ENCODE assay signal across 24 cellular contexts in genomic region chr9:95276395-95276954, GRCh38. TPM values are rescaled to one million over a fixed set of nuclear protein-coding genes. Genes with fewer than 3 reads are reported as not detected.
A peak's percentile ranks its signal among the peaks of the same experiment; 100 is the strongest.
DNase-seq lines count a peak whose midpoint lies in the region; ATAC-seq and TF ChIP-seq lines count a peak whose summit lies in the region.
"Had no signal": no experiment of that assay in that cellular context is flagged by ENCODE, and none has a peak within 500 bp of the region (broad histone marks: within the 10 kb centered on the region; RNA-seq: fewer than 3 reads in every experiment).

No MANE protein-coding gene starts in this region.

- no peaks in the 10 kb centered on the region for H3K4me1 ChIP-seq in sigmoid colon

- 75 to 92% methylated on average over 8 of the region's 8 CpGs for WGBS in sigmoid colon, 2 donors

- peaks cover 13% of the 10 kb centered on the region for H3K4me1 Mint-ChIP-seq in activated CD8-positive, alpha-beta T cell treated with anti-CD3 and anti-CD28 coated beads for 36 hours (ENCODE audit: low read depth)
- H3K4me1 Mint-ChIP-seq in activated CD8-positive, alpha-beta T cell treated with anti-CD3 and anti-CD28 coated beads, Interleukin-2, amount 10 ng/mL, durations not matched to agents 7 days and 5 days (ENCODE audit: low read depth) = peaks cover 10% of the 10 kb centered on the region
- peaks cover 22% of the 10 kb centered on the region for H3K4me1 Mint-ChIP-seq in activated naive CD8-positive, alpha-beta T cell treated with anti-CD3 and anti-CD28 coated beads, Interleukin-2, amount 50 U/mL, for 24 hours
- peaks cover 22% of the 10 kb centered on the region for H3K4me1 Mint-ChIP-seq in activated naive CD8-positive, alpha-beta T cell treated with anti-CD3 and anti-CD28 coated beads for 36 hours
- H3K4me1 Mint-ChIP-seq in activated T-helper 17 cell treated with anti-CD3 and anti-CD28 coated beads, Interleukin-2, amount 50 U/mL, for 72 hours = no peaks in the 10 kb centered on the region
- H3K4me1 Mint-ChIP-seq in activated CD4-positive, alpha-beta memory T cell treated with anti-CD3 and anti-CD28 coated beads, Interleukin-2, amount 10 ng/mL, durations not matched to agents 7 days and 5 days = peaks cover 2% of the 10 kb centered on the region
- H3K4me1 Mint-ChIP-seq: H9 had no signal

- H3K27ac Mint-ChIP-seq in activated CD8-positive, alpha-beta T cell treated with anti-CD3 and anti-CD28 coated beads for 36 hours = no peak overlapping the region
- no peak overlapping the region for H3K27ac Mint-ChIP-seq in activated CD8-positive, alpha-beta T cell treated with anti-CD3 and anti-CD28 coated beads, Interleukin-2, amount 10 ng/mL, durations not matched to agents 7 days and 5 days
- H3K27ac Mint-ChIP-seq in activated naive CD8-positive, alpha-beta T cell treated with anti-CD3 and anti-CD28 coated beads, Interleukin-2, amount 50 U/mL, for 24 hours = no peak overlapping the region
- H3K27ac Mint-ChIP-seq in activated naive CD8-positive, alpha-beta T cell treated with anti-CD3 and anti-CD28 coated beads for 36 hours = no peak overlapping the region
- no peak overlapping the region for H3K27ac Mint-ChIP-seq in activated T-helper 17 cell treated with anti-CD3 and anti-CD28 coated beads, Interleukin-2, amount 50 U/mL, for 72 hours
- no peak overlapping the region for H3K27ac Mint-ChIP-seq in activated CD4-positive, alpha-beta memory T cell treated with anti-CD3 and anti-CD28 coated beads, Interleukin-2, amount 10 ng/mL, durations not matched to agents 7 days and 5 days
- H3K27ac Mint-ChIP-seq: CD4-positive, alpha-beta memory T cell; H9 had no signal

- no peaks in the 10 kb centered on the region for H3K36me3 ChIP-seq in sigmoid colon
- H3K36me3 ChIP-seq: BLaER1, MG63 had no signal

- TF ChIP-seq CTCF in activated CD8-positive, alpha-beta T cell treated with anti-CD3 and anti-CD28 coated beads for 36 hours (IDR thresholded peaks at IDR 0.05) = no peak
- TF ChIP-seq CTCF in sigmoid colon (IDR thresholded peaks at IDR 0.05) = no peak

- H3K27me3 ChIP-seq in sigmoid colon = no peaks in the 10 kb centered on the region
- H3K27me3 ChIP-seq: BLaER1, MG63 had no signal

- no peaks in the 10 kb centered on the region for H3K27me3 Mint-ChIP-seq in activated CD8-positive, alpha-beta T cell treated with anti-CD3 and anti-CD28 coated beads for 36 hours
- no peaks in the 10 kb centered on the region for H3K27me3 Mint-ChIP-seq in activated CD8-positive, alpha-beta T cell treated with anti-CD3 and anti-CD28 coated beads, Interleukin-2, amount 10 ng/mL, durations not matched to agents 7 days and 5 days (ENCODE audit: low read depth)
- H3K27me3 Mint-ChIP-seq in activated naive CD8-positive, alpha-beta T cell treated with anti-CD3 and anti-CD28 coated beads, Interleukin-2, amount 50 U/mL, for 24 hours = no peaks in the 10 kb centered on the region
- H3K27me3 Mint-ChIP-seq in activated naive CD8-positive, alpha-beta T cell treated with anti-CD3 and anti-CD28 coated beads for 36 hours = no peaks in the 10 kb centered on the region
- H3K27me3 Mint-ChIP-seq in activated T-helper 17 cell treated with anti-CD3 and anti-CD28 coated beads, Interleukin-2, amount 50 U/mL, for 72 hours = no peaks in the 10 kb centered on the region
- H3K27me3 Mint-ChIP-seq in activated CD4-positive, alpha-beta memory T cell treated with anti-CD3 and anti-CD28 coated beads, Interleukin-2, amount 10 ng/mL, durations not matched to agents 7 days and 5 days = peaks cover 2% of the 10 kb centered on the region
- H3K27me3 Mint-ChIP-seq: CD4-positive, alpha-beta memory T cell had no signal

- H3K36me3 Mint-ChIP-seq in activated CD8-positive, alpha-beta T cell treated with anti-CD3 and anti-CD28 coated beads for 36 hours (ENCODE audit: low read depth) = peaks cover 8% of the 10 kb centered on the region
- peaks cover 12% of the 10 kb centered on the region for H3K36me3 Mint-ChIP-seq in activated CD8-positive, alpha-beta T cell treated with anti-CD3 and anti-CD28 coated beads, Interleukin-2, amount 10 ng/mL, durations not matched to agents 7 days and 5 days (ENCODE audit: low read depth)
- peaks cover 7% of the 10 kb centered on the region for H3K36me3 Mint-ChIP-seq in activated naive CD8-positive, alpha-beta T cell treated with anti-CD3 and anti-CD28 coated beads, Interleukin-2, amount 50 U/mL, for 24 hours (ENCODE audit: low read depth)
- peaks cover 20% of the 10 kb centered on the region for H3K36me3 Mint-ChIP-seq in activated naive CD8-positive, alpha-beta T cell treated with anti-CD3 and anti-CD28 coated beads for 36 hours
- no peaks in the 10 kb centered on the region for H3K36me3 Mint-ChIP-seq in activated T-helper 17 cell treated with anti-CD3 and anti-CD28 coated beads, Interleukin-2, amount 50 U/mL, for 72 hours (ENCODE audit: low read depth)
- H3K36me3 Mint-ChIP-seq in activated CD4-positive, alpha-beta memory T cell treated with anti-CD3 and anti-CD28 coated beads, Interleukin-2, amount 10 ng/mL, durations not matched to agents 7 days and 5 days (ENCODE audit: low read depth) = peaks cover 10% of the 10 kb centered on the region

- no peak overlapping the region for H3K4me3 Mint-ChIP-seq in activated CD8-positive, alpha-beta T cell treated with anti-CD3 and anti-CD28 coated beads for 36 hours
- no peak overlapping the region for H3K4me3 Mint-ChIP-seq in activated CD8-positive, alpha-beta T cell treated with anti-CD3 and anti-CD28 coated beads, Interleukin-2, amount 10 ng/mL, durations not matched to agents 7 days and 5 days
- no peak overlapping the region for H3K4me3 Mint-ChIP-seq in activated naive CD8-positive, alpha-beta T cell treated with anti-CD3 and anti-CD28 coated beads, Interleukin-2, amount 50 U/mL, for 24 hours
- H3K4me3 Mint-ChIP-seq in activated naive CD8-positive, alpha-beta T cell treated with anti-CD3 and anti-CD28 coated beads for 36 hours = no peak overlapping the region
- H3K4me3 Mint-ChIP-seq in activated T-helper 17 cell treated with anti-CD3 and anti-CD28 coated beads, Interleukin-2, amount 50 U/mL, for 72 hours = no peak overlapping the region
- H3K4me3 Mint-ChIP-seq in activated CD4-positive, alpha-beta memory T cell treated with anti-CD3 and anti-CD28 coated beads, Interleukin-2, amount 10 ng/mL, durations not matched to agents 7 days and 5 days = no peak overlapping the region
- H3K4me3 Mint-ChIP-seq: CD4-positive, alpha-beta memory T cell; H9 had no signal

- peak; percentile 45 for ATAC-seq in activated CD8-positive, alpha-beta T cell treated with anti-CD3 and anti-CD28 coated beads for 36 hours
- ATAC-seq in activated CD8-positive, alpha-beta T cell treated with anti-CD3 and anti-CD28 coated beads, Interleukin-2, amount 10 ng/mL, durations not matched to agents 7 days and 5 days = no peak
- peak; percentile 52 for ATAC-seq in activated naive CD8-positive, alpha-beta T cell treated with anti-CD3 and anti-CD28 coated beads, Interleukin-2, amount 50 U/mL, for 24 hours
- ATAC-seq in activated T-helper 17 cell treated with anti-CD3 and anti-CD28 coated beads, Interleukin-2, amount 50 U/mL, for 72 hours (replicated peaks) = peak; percentile 26
- ATAC-seq: HepG2, K562 had no signal

- POLR2A ChIA-PET in activated CD8-positive, alpha-beta T cell treated with anti-CD3 and anti-CD28 coated beads for 36 hours (lab: Charles Lee) = interaction anchor here (1.2 kb wide), 1 partner anchor 11 kb away, joined by 3 read pairs; no protein-coding TSS in a partner anchor
- POLR2A ChIA-PET in activated CD8-positive, alpha-beta T cell treated with anti-CD3 and anti-CD28 coated beads, Interleukin-2, amount 10 ng/mL, durations not matched to agents 7 days and 5 days (lab: Charles Lee) = no interaction called here
- POLR2A ChIA-PET in activated CD4-positive, alpha-beta memory T cell treated with anti-CD3 and anti-CD28 coated beads, Interleukin-2, amount 10 ng/mL, durations not matched to agents 7 days and 5 days (lab: Charles Lee) = interaction anchor here (0.6 kb wide), 1 partner anchor 752 kb away, joined by 3 read pairs; no protein-coding TSS in a partner anchor

- H3K9me3 ChIP-seq in sigmoid colon = no peaks in the 10 kb centered on the region

- no peak for TF ChIP-seq POLR2A in sigmoid colon (IDR thresholded peaks at IDR 0.05)

- no peak for TF ChIP-seq EP300 in sigmoid colon (IDR thresholded peaks at IDR 0.05)

- intact Hi-C loops in activated CD8-positive, alpha-beta T cell treated with anti-CD3 and anti-CD28 coated beads for 36 hours (cut with micrococcal nuclease) = no loop called here
- intact Hi-C loops in sigmoid colon (cut with DNase I) = no loop called here

- CTCF ChIA-PET in activated CD8-positive, alpha-beta T cell treated with anti-CD3 and anti-CD28 coated beads for 36 hours (lab: Charles Lee) = no interaction called here
- CTCF ChIA-PET in activated CD8-positive, alpha-beta T cell treated with anti-CD3 and anti-CD28 coated beads, Interleukin-2, amount 10 ng/mL, durations not matched to agents 7 days and 5 days (lab: Charles Lee) = no interaction called here
- CTCF ChIA-PET in activated CD4-positive, alpha-beta memory T cell treated with anti-CD3 and anti-CD28 coated beads, Interleukin-2, amount 10 ng/mL, durations not matched to agents 7 days and 5 days (lab: Charles Lee) = no interaction called here

- H3K27ac ChIP-seq in sigmoid colon = no peak overlapping the region
- H3K27ac ChIP-seq: BLaER1, GM23248 had no signal

- H3K4me3 ChIP-seq in sigmoid colon = no peak overlapping the region
- H3K4me3 ChIP-seq: BLaER1, GM23248, K562, MG63 had no signal

- no peak for DNase-seq in activated CD8-positive, alpha-beta T cell treated with anti-CD3 and anti-CD28 coated beads for 36 hours
- DNase-seq in activated CD8-positive, alpha-beta T cell treated with anti-CD3 and anti-CD28 coated beads, Interleukin-2, amount 10 ng/mL, durations not matched to agents 7 days and 5 days = no peak
- DNase-seq in activated naive CD8-positive, alpha-beta T cell treated with anti-CD3 and anti-CD28 coated beads, Interleukin-2, amount 50 U/mL, for 24 hours = no peak
- no peak for DNase-seq in activated naive CD8-positive, alpha-beta T cell treated with anti-CD3 and anti-CD28 coated beads for 36 hours
- DNase-seq in sigmoid colon (no peak), NCI-H1694 treated with DMSO at 0.1 percent for 48 hours (lab: John Stamatoyannopoulos, UW) (no peak)
- DNase-seq in activated CD4-positive, alpha-beta memory T cell treated with anti-CD3 and anti-CD28 coated beads, Interleukin-2, amount 10 ng/mL, durations not matched to agents 7 days and 5 days = no peak
- DNase-seq: CD4-positive, alpha-beta memory T cell; COR-L47; DMS53; GM23248; H9; MG63; NCI-H1105 treated with DMSO at 0.1 percent for 48 hours; NCI-H146; NCI-H2029; NCI-H446; NCI-H524 treated with DMSO at 0.1 percent for 48 hours; NCI-H774; SIG-M5 had no signal

- peaks cover 13% of the 10 kb centered on the region for H3K9me3 Mint-ChIP-seq in activated CD8-positive, alpha-beta T cell treated with anti-CD3 and anti-CD28 coated beads for 36 hours
- peaks cover 28% of the 10 kb centered on the region for H3K9me3 Mint-ChIP-seq in activated CD8-positive, alpha-beta T cell treated with anti-CD3 and anti-CD28 coated beads, Interleukin-2, amount 10 ng/mL, durations not matched to agents 7 days and 5 days (ENCODE audit: insufficient read depth)
- H3K9me3 Mint-ChIP-seq in activated naive CD8-positive, alpha-beta T cell treated with anti-CD3 and anti-CD28 coated beads, Interleukin-2, amount 50 U/mL, for 24 hours = peaks cover 18% of the 10 kb centered on the region
- H3K9me3 Mint-ChIP-seq in activated naive CD8-positive, alpha-beta T cell treated with anti-CD3 and anti-CD28 coated beads for 36 hours = peaks cover 14% of the 10 kb centered on the region
- H3K9me3 Mint-ChIP-seq in activated T-helper 17 cell treated with anti-CD3 and anti-CD28 coated beads, Interleukin-2, amount 50 U/mL, for 72 hours = peaks cover 4% of the 10 kb centered on the region
- H3K9me3 Mint-ChIP-seq in activated CD4-positive, alpha-beta memory T cell treated with anti-CD3 and anti-CD28 coated beads, Interleukin-2, amount 10 ng/mL, durations not matched to agents 7 days and 5 days = peaks cover 23% of the 10 kb centered on the region
- H3K9me3 Mint-ChIP-seq: H9 had no signal

RNA-seq across cellular contexts. Expression of gene FANCC, which starts 41.0 kb away (rescaled TPM):
- 10 to 100 TPM; 11.5 to 12.4 TPM for total RNA-seq in activated CD8-positive, alpha-beta T cell treated with anti-CD3 and anti-CD28 coated beads for 36 hours
- total RNA-seq in activated CD8-positive, alpha-beta T cell treated with anti-CD3 and anti-CD28 coated beads, Interleukin-2, amount 10 ng/mL, durations not matched to agents 7 days and 5 days = 10 to 100 TPM; 18.2 to 19.0 TPM
- 10 to 100 TPM; 16.0 to 16.5 TPM for total RNA-seq in activated naive CD8-positive, alpha-beta T cell treated with anti-CD3 and anti-CD28 coated beads for 36 hours
- total RNA-seq in activated T-helper 17 cell treated with anti-CD3 and anti-CD28 coated beads, Interleukin-2, amount 50 U/mL, for 72 hours = 10 to 100 TPM in 1 of 2 donors, 1 to 10 TPM in 1; 8.8 to 13.8 TPM
- total RNA-seq in sigmoid colon = 10 to 100 TPM in 1 of 4 donors, 1 to 10 TPM in 3; 3.9 to 10.6 (median 5.3) TPM
- 1 to 10 TPM; 2.4 to 6.2 (median 5.1) TPM for polyA plus RNA-seq in sigmoid colon
- total RNA-seq in activated CD4-positive, alpha-beta memory T cell treated with anti-CD3 and anti-CD28 coated beads, Interleukin-2, amount 10 ng/mL, durations not matched to agents 7 days and 5 days = 10 to 100 TPM; 12.3 to 12.5 TPM
